Comparison of ENCODE assay signal across 12 cellular contexts in the genomic region with DNA sequence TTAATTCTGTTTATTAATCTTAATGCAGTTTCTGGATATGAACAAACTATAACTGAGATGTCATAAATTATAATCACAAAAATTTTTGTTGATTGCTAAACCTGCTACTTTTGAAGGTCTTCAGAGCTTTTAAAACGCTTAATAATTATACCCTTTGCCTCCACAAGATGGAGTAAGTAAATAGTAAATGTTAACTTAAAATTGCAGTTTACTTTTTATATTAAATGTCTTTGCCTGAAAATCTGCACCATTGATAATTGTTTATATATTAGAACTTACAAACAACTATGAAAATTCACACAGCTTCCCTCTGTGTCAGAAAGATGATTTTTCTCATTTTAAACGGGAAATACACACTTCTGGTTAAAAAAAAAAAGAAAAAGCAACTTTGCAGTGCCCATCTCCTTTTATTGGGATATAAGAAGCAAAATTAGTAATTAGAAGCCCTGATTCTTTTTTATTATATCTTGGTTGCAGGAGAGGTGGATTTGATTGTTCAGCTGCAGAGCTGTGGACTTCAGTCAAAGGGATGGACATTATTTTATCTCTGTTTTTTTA. TPM values are rescaled to one million over a fixed set of nuclear protein-coding genes. Genes with fewer than 3 reads are reported as not detected.
DNase-seq lines count a peak whose midpoint lies in the region; ATAC-seq, FAIRE-seq and TF ChIP-seq lines count a peak whose summit lies in the region.
"Had no signal": no experiment of that assay in that cellular context is flagged by ENCODE, and none has a peak within 500 bp of the region (broad histone marks: within the 10 kb centered on the region; RNA-seq: fewer than 3 reads in every experiment).

No MANE protein-coding gene starts in this region.

- H4K20me1 ChIP-seq in SU-DHL-6 (ENCODE audit: low read depth, low read length): no peaks in the 10 kb centered on the region

- ATAC-seq in HG03460 (IDR thresholded peaks at IDR 0.05; ENCODE audit: unreplicated experiment): no peak

- in situ Hi-C loops in HAP-1 (cut with MboI; ENCODE audit: low sequenced_read_pairs): loop anchor here (10.0 kb wide), 1 partner anchor 247 kb away; no protein-coding TSS in a partner anchor

- 0 out of 2 replicates have a peak, but pooled peaks cover 7% of the 10 kb centered on the region for H3F3A ChIP-seq in SU-DHL-6 (ENCODE audit: insufficient read depth)

- H3K9ac ChIP-seq in SU-DHL-6 (ENCODE audit: low read length): no peak overlapping the region

- no peak overlapping the region for H3K4me2 ChIP-seq in SU-DHL-6 (ENCODE audit: low read depth, low read length, poor library complexity, severe bottlenecking)

- peak; percentile 26 for FAIRE-seq in frontal cortex (lab: Jason Lieb, UNC)
- FAIRE-seq: GM12892 had no signal

- H3K9me3 ChIP-seq in SU-DHL-6 (ENCODE audit: insufficient read depth, low read length): no peaks in the 10 kb centered on the region
- H3K9me3 ChIP-seq in HAP-1: no peaks in the 10 kb centered on the region

- H3K27me3 ChIP-seq in SU-DHL-6 (ENCODE audit: low read length) (no peaks in the 10 kb centered on the region), HAP-1 (ENCODE audit: low read depth) (no peaks in the 10 kb centered on the region)

- H3K27ac ChIP-seq in SU-DHL-6 (ENCODE audit: low read depth, low read length): no peak overlapping the region

- H3K79me2 ChIP-seq in SU-DHL-6 (ENCODE audit: insufficient read depth, low read length): no peaks in the 10 kb centered on the region

- H2AFZ ChIP-seq in SU-DHL-6 (ENCODE audit: low read depth, low read length, severe bottlenecking): no peak overlapping the region

- peaks cover 33% of the 10 kb centered on the region for H3K36me3 ChIP-seq in SU-DHL-6 (ENCODE audit: low read length)
- peaks cover 26% of the 10 kb centered on the region for H3K36me3 ChIP-seq in HAP-1 (replicated peaks)

- H3K4me3 ChIP-seq in AG09309 (ENCODE audit: control insufficient read depth, low read depth, low read length) (no peak overlapping the region), SU-DHL-6 (ENCODE audit: insufficient read depth, low read length, poor library complexity, severe bottlenecking) (no peak overlapping the region), HAP-1 (no peak overlapping the region)

- TF ChIP-seq CTCF in AG09309 (IDR thresholded peaks at IDR 0.05; ENCODE audit: control insufficient read depth, insufficient read depth, low read depth, low read length, missing control alignments) (peak; percentile 22), GM12872 (IDR thresholded peaks at IDR 0.05; ENCODE audit: insufficient read depth, low read depth, low read length) (0 out of 3 replicates have a peak, but pooled peaks have one; percentile 9), SU-DHL-6 (IDR thresholded peaks at IDR 0.05; ENCODE audit: insufficient read depth, low read length, poor library complexity, severe bottlenecking) (peak; percentile 27)

- no peak for DNase-seq in AG09309 (ENCODE audit: low read depth)
- no peak for DNase-seq in frontal cortex (ENCODE audit: low spot score in 2 of 2)
- no peak for DNase-seq in HAP-1 (ENCODE audit: low spot score in 2 of 2)
- no peak for DNase-seq in germinal center (ENCODE audit: low spot score)
- no peak for DNase-seq in activated naive CD4-positive, alpha-beta T cell treated with anti-CD3 and anti-CD28 coated beads, Interleukin-2, amount 50 U/mL, for 16 hours
- DNase-seq: activated CD4-positive, alpha-beta T cell treated with anti-CD3 and anti-CD28 coated beads for 48 hours; amygdala; NCI-H774 had no signal

- H3K4me1 ChIP-seq in HAP-1: no peaks in the 10 kb centered on the region

- H3K9me2 ChIP-seq in SU-DHL-6 (replicated peaks; ENCODE audit: insufficient read depth, low read length): no peaks in the 10 kb centered on the region

RNA-seq across cellular contexts. Expression of a gene that starts 35.6 kb away (rescaled TPM):
- 135 TPM for total RNA-seq in frontal cortex
